In genomic region chr4:145099653-145100052, GRCh38 we compare ENCODE assay signal across 9 cellular contexts. TPM values are rescaled to one million over a fixed set of nuclear protein-coding genes. Genes with fewer than 3 reads are reported as not detected.
DNase-seq lines count a peak whose midpoint lies in the region; ATAC-seq, FAIRE-seq and TF ChIP-seq lines count a peak whose summit lies in the region.
"Had no signal": no experiment of that assay in that cellular context is flagged by ENCODE, and none has a peak within 500 bp of the region (broad histone marks: within the 10 kb centered on the region; RNA-seq: fewer than 3 reads in every experiment).

No MANE protein-coding gene starts in this region.

- peak overlapping the region; percentile 83 for H3K4me3 ChIP-seq in GM06990 (replicated peaks; ENCODE audit: low read depth, low read length)
- H3K4me3 ChIP-seq in ovary, result peak overlapping the region; percentile 92

- peaks cover 6% of the 10 kb centered on the region for H3K9me3 Mint-ChIP-seq in dendritic cell treated with granulocyte-macrophage colony-stimulating factor and Interleukin-4, amounts not matched to agents 40 ng/mL and 50 ng/mL, for 4 days

- H3K27me3 ChIP-seq in GM06990 (replicated peaks; ENCODE audit: control insufficient read depth, insufficient read depth, low read length) (no peaks in the 10 kb centered on the region), ovary (no peaks in the 10 kb centered on the region)

- FAIRE-seq in GM12892 (lab: Jason Lieb, UNC), result no peak

- TF ChIP-seq POLR2A in ovary (IDR thresholded peaks at IDR 0.05) (no peak), GM12892 (IDR thresholded peaks at IDR 0.05; ENCODE audit: low read depth, low read length) (no peak)

- no peaks in the 10 kb centered on the region for H3K9me3 ChIP-seq in ovary

- peaks cover 7% of the 10 kb centered on the region for H3K4me1 ChIP-seq in ovary (ENCODE audit: insufficient read depth)

- H3K27me3 Mint-ChIP-seq in dendritic cell treated with granulocyte-macrophage colony-stimulating factor and Interleukin-4, amounts not matched to agents 40 ng/mL and 50 ng/mL, for 4 days, result no peaks in the 10 kb centered on the region

- no peak for ATAC-seq in GM18511 (IDR thresholded peaks at IDR 0.05; ENCODE audit: unreplicated experiment)

- intact Hi-C loops in dendritic cell treated with granulocyte-macrophage colony-stimulating factor and Interleukin-4, amounts not matched to agents 40 ng/mL and 50 ng/mL, for 4 days (cut with micrococcal nuclease), result loop anchor here (2.0 to 10.0 kb wide), 3 partner anchors 385 to 1425 kb away; partner anchors contain the start of genes MMAA, SLC10A7 and SMAD1
- intact Hi-C loops in ovary (cut with DNase I), result no loop called here

- DNase-seq in GM06990 (ENCODE audit: extremely low read depth, insufficient read length), result peak; percentile 10
- peak; percentile 48 for DNase-seq in NAMALWA (ENCODE audit: low spot score)
- no peak for DNase-seq in ovary
- no peak for DNase-seq in GM13976 (ENCODE audit: low spot score)
- no peak for DNase-seq in amygdala (lab: John Stamatoyannopoulos, UW)
- no peak for DNase-seq in GM12892 (ENCODE audit: insufficient read length)
- DNase-seq: NCI-H1417 had no signal

- H3K4me1 Mint-ChIP-seq in dendritic cell treated with granulocyte-macrophage colony-stimulating factor and Interleukin-4, amounts not matched to agents 40 ng/mL and 50 ng/mL, for 4 days (ENCODE audit: low read depth), result peaks cover 30% of the 10 kb centered on the region

- in situ Hi-C loops in GM13976 (cut with MboI; ENCODE audit: low sequenced_read_pairs, unreplicated experiment), result no loop called here

- peak overlapping the region; percentile 99 for H3K27ac Mint-ChIP-seq in dendritic cell treated with granulocyte-macrophage colony-stimulating factor and Interleukin-4, amounts not matched to agents 40 ng/mL and 50 ng/mL, for 4 days

- peak overlapping the region; percentile 93 for H3K4me3 Mint-ChIP-seq in dendritic cell treated with granulocyte-macrophage colony-stimulating factor and Interleukin-4, amounts not matched to agents 40 ng/mL and 50 ng/mL, for 4 days

- TF ChIP-seq CTCF in GM06990 (IDR thresholded peaks at IDR 0.05; ENCODE audit: insufficient read depth, low read length, poor library complexity, severe bottlenecking), result no peak
- TF ChIP-seq CTCF in ovary (IDR thresholded peaks at IDR 0.05), result no peak
- TF ChIP-seq CTCF in GM13976 (IDR thresholded peaks at IDR 0.05; ENCODE audit: borderline replicate concordance, control extremely low read depth, extremely low read depth, insufficient read depth, missing control alignments), result no peak

- no peak overlapping the region for H3K27ac ChIP-seq in ovary

- H3K36me3 ChIP-seq in GM06990 (ENCODE audit: control insufficient read depth, insufficient read depth, low read length) (no peaks in the 10 kb centered on the region; the same call in 1 of the 2 replicates), ovary (no peaks in the 10 kb centered on the region)

- no peak for TF ChIP-seq EP300 in ovary (IDR thresholded peaks at IDR 0.05)

- WGBS in ovary, 3 donors, result 17 to 25% (median 20%) methylated on average over 5 of the region's 5 CpGs

- H3K36me3 Mint-ChIP-seq in dendritic cell treated with granulocyte-macrophage colony-stimulating factor and Interleukin-4, amounts not matched to agents 40 ng/mL and 50 ng/mL, for 4 days (ENCODE audit: low read depth), result peaks cover 21% of the 10 kb centered on the region

RNA-seq across cellular contexts. Expression of gene ABCE1, which starts 1.5 kb away (rescaled TPM):
- total RNA-seq in ovary, result 10 to 100 TPM; 39.1 to 70.1 (median 51.8) TPM
- 10 to 100 TPM; 20.4 to 29.2 TPM for polyA plus RNA-seq in ovary
- 76.8 TPM for polyA plus RNA-seq in GM12892 (2012; ENCODE audit: missing spikeins)

RNA-seq across cellular contexts. Expression of gene ANAPC10, which starts 1.7 kb away (rescaled TPM):
- 10 to 100 TPM; 13.3 to 27.8 (median 18.9) TPM for total RNA-seq in ovary
- 10 to 100 TPM; 18.3 to 20.2 TPM for polyA plus RNA-seq in ovary
- polyA plus RNA-seq in GM12892 (2012; ENCODE audit: missing spikeins), result 24.8 TPM

Comparison
In these comparisons a context has a peak if more than half of its experiments do, and no peak if none do; other contexts are left out.
1. DNase-seq: peak in GM06990 (single experiment) and NAMALWA (single experiment); none in ovary (0 of 5), GM13976 (single experiment), amygdala (0 of 56) and GM12892 (single experiment).